ENCODE assay signal across 1 cellular context in genomic region chr11:31419138-31419537, GRCh38.
TF ChIP-seq lines count a peak whose summit lies in the region.

No MANE protein-coding gene starts in this region.

TF ChIP-seq in K562, 482 proteins besides CTCF, POLR2A, EP300 and RAD21 (continued from another document and continues in another):
- no peak for TF ChIP-seq ARID3A (IDR thresholded peaks at IDR 0.05; ENCODE audit: borderline replicate concordance, low read depth, low read length)
- TF ChIP-seq PCBP1 (IDR thresholded peaks at IDR 0.05; ENCODE audit: low read depth, low read length, poor library complexity, severe bottlenecking) = no peak
- 0 out of 2 replicates have a peak, but pooled peaks have one; percentile 32 for TF ChIP-seq ZNF445 (CRISPR knock-in tag; IDR thresholded peaks at IDR 0.05; ENCODE audit: low read depth)
- TF ChIP-seq FOXJ3 (CRISPR knock-in tag; IDR thresholded peaks at IDR 0.05) = no peak
- no peak for TF ChIP-seq KAT2B (IDR thresholded peaks at IDR 0.05; ENCODE audit: low read depth, low read length)
- TF ChIP-seq ZNF449 (CRISPR knock-in tag; IDR thresholded peaks at IDR 0.05) = no peak
- TF ChIP-seq ILF3 (IDR thresholded peaks at IDR 0.05; ENCODE audit: borderline replicate concordance) = no peak
- TF ChIP-seq STAT5B (CRISPR knock-in tag; IDR thresholded peaks at IDR 0.05) = no peak
- no peak for TF ChIP-seq ZNF76 (CRISPR knock-in tag; IDR thresholded peaks at IDR 0.05; ENCODE audit: borderline replicate concordance)
- no peak for TF ChIP-seq PURB (CRISPR knock-in tag; IDR thresholded peaks at IDR 0.05; ENCODE audit: low read depth)
- no peak for TF ChIP-seq TAF15 (IDR thresholded peaks at IDR 0.05; ENCODE audit: low read depth, low read length)
- TF ChIP-seq ZNF830 (CRISPR knock-in tag; IDR thresholded peaks at IDR 0.05) = no peak
- TF ChIP-seq YBX1 (IDR thresholded peaks at IDR 0.05) = no peak
- TF ChIP-seq ZNF280B (CRISPR knock-in tag; IDR thresholded peaks at IDR 0.05) = no peak
- no peak for TF ChIP-seq ARID2 (IDR thresholded peaks at IDR 0.05)
- TF ChIP-seq HINFP (tag; conservative IDR thresholded peaks at IDR 0.05; ENCODE audit: low read depth) = no peak
- no peak for TF ChIP-seq JUNB (CRISPR knock-in tag; conservative IDR thresholded peaks at IDR 0.05)
- no peak for TF ChIP-seq IRF1 (CRISPR knock-in tag; IDR thresholded peaks at IDR 0.05; ENCODE audit: borderline replicate concordance)
- TF ChIP-seq DACH1 (IDR thresholded peaks at IDR 0.05; ENCODE audit: partially characterized antibody) = no peak
- TF ChIP-seq ZSCAN29 (IDR thresholded peaks at IDR 0.05) = no peak
- TF ChIP-seq RNF2 (IDR thresholded peaks at IDR 0.05) = peak; percentile 73; the same call in 1 of the 2 replicates
- TF ChIP-seq TBL1XR1 (IDR thresholded peaks at IDR 0.05; ENCODE audit: low read length in 2 of 2) = 0 out of 4 replicates have a peak, but pooled peaks of 1 of the 2 experiments have one; percentile 7
- no peak for TF ChIP-seq ZKSCAN1 (IDR thresholded peaks at IDR 0.05; ENCODE audit: low read depth, low read length)
- TF ChIP-seq CBFA2T3 (IDR thresholded peaks at IDR 0.05) = peak; percentile 43; the same call in 1 of the 2 replicates
- TF ChIP-seq E2F6 (IDR thresholded peaks at IDR 0.05; ENCODE audit: borderline replicate concordance in 1 of 2, extremely low read depth in 1 of 2, insufficient read depth in 1 of 2, insufficient read length in 1 of 2, low read depth in 1 of 2, low read length in 1 of 2, poor library complexity in 1 of 2, severe bottlenecking in 1 of 2) = no peak
- TF ChIP-seq ARID3B (CRISPR knock-in tag; IDR thresholded peaks at IDR 0.05; ENCODE audit: borderline replicate concordance) = no peak
- no peak for TF ChIP-seq SMARCB1 (IDR thresholded peaks at IDR 0.05; ENCODE audit: insufficient read length, low read depth)
- TF ChIP-seq CBFA2T2 (conservative IDR thresholded peaks at IDR 0.05) = no peak
- TF ChIP-seq ZNF134 (CRISPR knock-in tag; conservative IDR thresholded peaks at IDR 0.05) = no peak
- no peak for TF ChIP-seq DEAF1 (CRISPR knock-in tag; IDR thresholded peaks at IDR 0.05)
- no peak for TF ChIP-seq HCFC1 (IDR thresholded peaks at IDR 0.05; ENCODE audit: low read depth, low read length)
- TF ChIP-seq ZNF766 (CRISPR knock-in tag; conservative IDR thresholded peaks at IDR 0.05) = no peak
- no peak for TF ChIP-seq BCLAF1 (IDR thresholded peaks at IDR 0.05; ENCODE audit: borderline replicate concordance in 1 of 2, control insufficient read depth in 1 of 2, low read depth in 2 of 2, low read length in 1 of 2)
- TF ChIP-seq ZNF217 (CRISPR knock-in tag; IDR thresholded peaks at IDR 0.05) = no peak
- TF ChIP-seq NR0B1 (IDR thresholded peaks at IDR 0.05; ENCODE audit: partially characterized antibody) = no peak
- TF ChIP-seq SMARCE1 (IDR thresholded peaks at IDR 0.05) = 0 out of 2 replicates have a peak, but pooled peaks have one; percentile 24
- no peak for TF ChIP-seq GMEB1 (CRISPR knock-in tag; IDR thresholded peaks at IDR 0.05)
- no peak for TF ChIP-seq ZNF395 (CRISPR knock-in tag; IDR thresholded peaks at IDR 0.05)
- no peak for TF ChIP-seq ETS1 (conservative IDR thresholded peaks at IDR 0.05; ENCODE audit: control insufficient read depth, low read depth, low read length)
- no peak for TF ChIP-seq ELF1 (tag; IDR thresholded peaks at IDR 0.05)
- TF ChIP-seq FOXP1 (CRISPR knock-in tag; IDR thresholded peaks at IDR 0.05) = no peak
